Comparison of ENCODE assay signal across 8 cellular contexts in the genomic region with DNA sequence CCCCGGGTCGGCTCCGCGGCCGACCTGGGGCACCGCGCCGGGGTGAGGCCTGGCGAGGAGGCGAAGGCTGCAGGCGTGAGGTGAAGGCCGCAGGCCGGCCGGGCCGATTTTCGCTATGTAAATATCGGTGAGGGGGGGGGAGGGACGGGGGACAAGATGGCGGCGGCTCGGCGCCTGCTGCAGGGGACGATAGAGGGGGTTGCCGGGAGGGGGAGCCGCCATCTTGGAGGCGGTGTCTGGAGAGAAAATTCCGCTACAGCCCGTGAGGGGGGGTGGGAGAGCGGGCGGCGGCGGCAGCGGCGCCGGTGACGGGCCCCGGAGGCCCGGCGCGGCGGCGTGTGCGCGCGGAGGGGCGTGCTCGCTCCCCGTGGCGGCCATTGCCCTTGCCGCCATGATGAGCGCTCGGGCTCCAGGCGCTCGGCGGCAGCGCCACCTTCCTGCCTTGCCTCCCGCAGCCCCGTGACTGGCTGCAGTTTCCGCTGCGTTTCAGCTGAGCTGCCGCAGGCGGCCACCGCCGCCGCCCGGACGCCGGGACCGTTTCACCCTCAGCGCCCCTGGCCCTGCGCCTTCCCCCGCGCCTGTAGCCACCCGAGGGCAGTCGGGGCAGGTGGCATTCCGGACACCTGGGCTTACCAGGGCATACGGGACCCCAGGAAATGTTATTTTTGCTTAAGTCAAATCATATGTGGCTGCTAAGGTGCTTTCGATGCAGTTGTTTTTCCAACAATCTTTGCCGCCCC. TPM values are rescaled to one million over a fixed set of nuclear protein-coding genes. Genes with fewer than 3 reads are reported as not detected.
DNase-seq lines count a peak whose midpoint lies in the region; ATAC-seq and TF ChIP-seq lines count a peak whose summit lies in the region.

No MANE protein-coding gene starts in this region.

- peaks cover 45% of the 10 kb centered on the region for H3K4me1 ChIP-seq in Karpas-422 (ENCODE audit: low read length)
- H3K4me1 ChIP-seq in neuron (ENCODE audit: insufficient read depth, low read length): peaks cover 37% of the 10 kb centered on the region
- peaks cover 8 to 73% (median 60%) of the 10 kb centered on the region in 5 donors for H3K4me1 ChIP-seq in subcutaneous abdominal adipose tissue (ENCODE audit: control insufficient read depth in 5 of 5, insufficient read depth in 5 of 5, low read length in 5 of 5)

- peak; percentile 86 for DNase-seq in ELR (ENCODE audit: low read depth)
- peak; percentile 96 for DNase-seq in Karpas-422
- peak; percentile 88 for DNase-seq in RPMI8226
- DNase-seq in activated gamma-delta T cell treated with Interleukin-2 at 50 U/mL for 16 hours: peak; percentile 89
- peak; percentile 82 to 94 for DNase-seq in foreskin fibroblast

- H3K27me3 ChIP-seq in Karpas-422 (ENCODE audit: low read length) (no peaks in the 10 kb centered on the region), neuron (ENCODE audit: insufficient read depth, low read length) (no peaks in the 10 kb centered on the region), subcutaneous abdominal adipose tissue (ENCODE audit: control insufficient read depth in 5 of 5, insufficient read depth in 4 of 5, low read length in 5 of 5) (no peaks in the 10 kb centered on the region)

- H3K79me2 ChIP-seq in Karpas-422 (ENCODE audit: low read length): peaks cover 49% of the 10 kb centered on the region

- H3K9ac ChIP-seq in Karpas-422 (ENCODE audit: low read length) (peak overlapping the region; percentile 93), subcutaneous abdominal adipose tissue (ENCODE audit: low read length in 5 of 5) (peak overlapping the region; percentile 84 to 96 (median 89))

- H4K20me1 ChIP-seq in Karpas-422 (ENCODE audit: insufficient read depth, low read depth, low read length): peaks cover 10% of the 10 kb centered on the region; the same call in 1 of the 2 replicates

- H3K27ac ChIP-seq in Karpas-422 (ENCODE audit: low read length) (peak overlapping the region; percentile 91), subcutaneous abdominal adipose tissue (ENCODE audit: low read depth, low read length) (peak overlapping the region; percentile 94)

- H3K4me3 ChIP-seq in Karpas-422 (ENCODE audit: low read length) (peak overlapping the region; percentile 91), foreskin fibroblast (ENCODE audit: low read depth in 1 of 2, low read length in 2 of 2) (peak overlapping the region; percentile 72 to 83), neuron (ENCODE audit: low read length) (peak overlapping the region; percentile 97), subcutaneous abdominal adipose tissue (ENCODE audit: low read depth in 1 of 5, low read length in 5 of 5) (peak overlapping the region; percentile 76 to 94 (median 86))

- H3K36me3 ChIP-seq in Karpas-422 (ENCODE audit: insufficient read depth, low read length) (peaks cover 14% of the 10 kb centered on the region; the same call in 1 of the 2 replicates), neuron (ENCODE audit: insufficient read depth, low read length) (peaks cover 23% of the 10 kb centered on the region), subcutaneous abdominal adipose tissue (ENCODE audit: control insufficient read depth in 5 of 5, insufficient read depth in 5 of 5, low read length in 5 of 5) (peaks cover 0 to 3% (median 0%) of the 10 kb centered on the region in 5 donors)

- H2AFZ ChIP-seq in Karpas-422 (ENCODE audit: low read length) (no peak overlapping the region), neuron (ENCODE audit: low read depth, low read length) (peak overlapping the region; percentile 79)

- peak overlapping the region; percentile 97 for H3K4me2 ChIP-seq in Karpas-422 (ENCODE audit: low read depth, low read length, poor library complexity, severe bottlenecking)

- ATAC-seq in GM21825 (IDR thresholded peaks at IDR 0.05; ENCODE audit: unreplicated experiment): peak; percentile 73

- H3K9me3 ChIP-seq in Karpas-422 (ENCODE audit: low read length) (no peaks in the 10 kb centered on the region), neuron (ENCODE audit: low read length) (no peaks in the 10 kb centered on the region), subcutaneous abdominal adipose tissue (ENCODE audit: control insufficient read depth in 5 of 5, low read length in 5 of 5) (no peaks in the 10 kb centered on the region)

- no peak for TF ChIP-seq CTCF in foreskin fibroblast (IDR thresholded peaks at IDR 0.05; ENCODE audit: low read depth, low read length)

- H3K9me2 ChIP-seq in Karpas-422 (replicated peaks; ENCODE audit: insufficient read depth, low read length): no peaks in the 10 kb centered on the region

RNA-seq across cellular contexts. Expression of gene ZFX, which starts 0.7 kb away (rescaled TPM):
- 26.4 and 44.2 TPM in 2 replicates for total RNA-seq in Karpas-422 (2014; rRNA removed; shearing (Covaris generic); ENCODE audit: low replicate concordance)

Comparison
In these comparisons a context has a peak if more than half of its experiments do, and no peak if none do; other contexts are left out.
1. Peak in every context shown above with its lines: DNase-seq, ATAC-seq, H3K4me3 ChIP-seq and H3K27ac ChIP-seq.